Comparison of ENCODE assay signal across 8 cellular contexts in genomic region chr11:72102631-72102945, GRCh38. TPM values are rescaled to one million over a fixed set of nuclear protein-coding genes. Genes with fewer than 3 reads are reported as not detected.
DNase-seq lines count a peak whose midpoint lies in the region; ATAC-seq and TF ChIP-seq lines count a peak whose summit lies in the region.

No MANE protein-coding gene starts in this region.

- H3K9ac ChIP-seq in BLaER1 (peak overlapping the region; percentile 95), IMR-90 (ENCODE audit: low read depth, low read length) (peak overlapping the region; percentile 89)

- no peaks in the 10 kb centered on the region for H3K9me3 ChIP-seq in BLaER1
- H3K9me3 ChIP-seq in IMR-90 (ENCODE audit: control insufficient read depth, insufficient read depth, low read length) = no peaks in the 10 kb centered on the region

- H2BK20ac ChIP-seq in IMR-90 (ENCODE audit: low read depth, low read length) = no peak overlapping the region

- POLR2A ChIA-PET in IMR-90 (lab: Charles Lee; ENCODE audit: unreplicated experiment) = interaction anchor here (1.3 kb wide), 1 partner anchor 10 kb away, joined by 4 read pairs; the partner anchor contains the start of gene ANAPC15

- H2BK5ac ChIP-seq in IMR-90 (ENCODE audit: low read depth, low read length, poor library complexity, severe bottlenecking) = peak overlapping the region; percentile 90

- peaks cover 28% of the 10 kb centered on the region for H4K20me1 ChIP-seq in BLaER1
- no peaks in the 10 kb centered on the region; the same call in 1 of the 2 replicates for H4K20me1 ChIP-seq in IMR-90 (ENCODE audit: insufficient read depth, low read length)

- H3K36me3 Mint-ChIP-seq in naive B cell = peaks cover 5 to 7% of the 10 kb centered on the region in 2 donors

- whole genome bisulfite sequencing in IMR-90 (ENCODE audit: extremely low coverage in 2 of 2, insufficient read length in 1 of 2), 2 experiments = no CpG with 5 or more reads among the region's 9 CpGs

- H3K4me3 ChIP-seq in BLaER1 (peak overlapping the region; percentile 80), IMR-90 (ENCODE audit: insufficient read depth, low read depth, low read length) (peak overlapping the region; percentile 75), choroid plexus epithelial cell (ENCODE audit: low read depth, low read length) (peak overlapping the region; percentile 94)

- no peaks in the 10 kb centered on the region for H3K27me3 Mint-ChIP-seq in naive B cell

- peak overlapping the region; percentile 78 to 97 (median 94) for H3K4me3 Mint-ChIP-seq in naive B cell

- H2BK120ac ChIP-seq in IMR-90 (ENCODE audit: low read depth, low read length) = peak overlapping the region; percentile 56

- H3K27ac ChIP-seq in BLaER1 (peak overlapping the region; percentile 97), IMR-90 (ENCODE audit: insufficient read depth, low read length) (peak overlapping the region; percentile 94)

- peaks cover 34 to 58% of the 10 kb centered on the region in 2 experiments for H3K79me1 ChIP-seq in IMR-90 (ENCODE audit: low read depth in 1 of 2, low read length in 2 of 2)

- H4K8ac ChIP-seq in IMR-90 (ENCODE audit: low read depth in 2 of 2, low read length in 2 of 2) = peak overlapping the region; percentile 86 to 89

- DNase-seq in IMR-90 (no peak), choroid plexus epithelial cell (ENCODE audit: low read depth) (no peak), naive B cell (no peak), ureter (ENCODE audit: low spot score) (no peak), SKM-1 (lab: John Stamatoyannopoulos, UW; ENCODE audit: unreplicated experiment) (no peak)

- H3K27me3 ChIP-seq in BLaER1 (no peaks in the 10 kb centered on the region), IMR-90 (ENCODE audit: control insufficient read depth, insufficient read depth, low read length) (no peaks in the 10 kb centered on the region)

- H2BK15ac ChIP-seq in IMR-90 (ENCODE audit: low read depth, low read length) = peak overlapping the region; percentile 16; the same call in 2 of the 3 replicates

- peaks cover 0 to 3% (median 0%) of the 10 kb centered on the region in 7 donors for H3K9me3 Mint-ChIP-seq in naive B cell

- H3K14ac ChIP-seq in IMR-90 (replicated peaks; ENCODE audit: low read depth, low read length) = peak overlapping the region; percentile 81

- H3K4ac ChIP-seq in IMR-90 (ENCODE audit: low read depth, low read length) = peak overlapping the region; percentile 97

- peak overlapping the region; percentile 91 to 98 (median 96) for H3K27ac Mint-ChIP-seq in naive B cell

- H3K18ac ChIP-seq in IMR-90 (ENCODE audit: low read depth, low read length) = peak overlapping the region; percentile 53

- in situ Hi-C loops in IMR-90 (cut with MboI; ENCODE audit: low sequenced_read_pairs) = no loop called here

- TF ChIP-seq POLR2A in IMR-90 (IDR thresholded peaks at IDR 0.05; ENCODE audit: low read depth, low read length) = no peak

- no peak for TF ChIP-seq RAD21 in IMR-90 (IDR thresholded peaks at IDR 0.05; ENCODE audit: low read length)

- CTCF ChIA-PET in IMR-90 (lab: Yijun Ruan, JAX) = interaction anchor here (2.3 kb wide), 1 partner anchor 12 kb away, joined by 10 read pairs; no protein-coding TSS in a partner anchor

- peak overlapping the region; percentile 68 for H2AK5ac ChIP-seq in IMR-90 (ENCODE audit: low read depth, low read length)

- H3K4me1 Mint-ChIP-seq in naive B cell = peaks cover 43 to 55% (median 48%) of the 10 kb centered on the region in 3 donors

- ATAC-seq in IMR-90 (ENCODE audit: low read depth) (no peak), naive B cell (ENCODE audit: low read depth in 2 of 2) (peak in 1 of 2 donors; percentile 1), HG02623 (IDR thresholded peaks at IDR 0.05; ENCODE audit: unreplicated experiment) (no peak), HG02798 (IDR thresholded peaks at IDR 0.05; ENCODE audit: poor library complexity, unreplicated experiment) (no peak)

- peak overlapping the region; percentile 88 for H2AK9ac ChIP-seq in IMR-90 (replicated peaks; ENCODE audit: low read depth, low read length, poor library complexity)

- no TSS peak for BruUV-seq in IMR-90 (replicated peaks; lab: Mats Ljungman, UMichigan)

- H4K91ac ChIP-seq in IMR-90 (ENCODE audit: insufficient read depth, low read depth, low read length) = peak overlapping the region; percentile 91

- H3K4me2 ChIP-seq in BLaER1 = peak overlapping the region; percentile 92
- H3K4me2 ChIP-seq in IMR-90 (ENCODE audit: low read depth, low read length) = peak overlapping the region; percentile 98

- peak overlapping the region; percentile 76 for H4K5ac ChIP-seq in IMR-90 (ENCODE audit: low read depth, low read length)

- H3K36me3 ChIP-seq in BLaER1 = peaks cover 50% of the 10 kb centered on the region
- peaks cover 26% of the 10 kb centered on the region for H3K36me3 ChIP-seq in IMR-90 (ENCODE audit: control insufficient read depth, insufficient read depth, low read length)

- peak overlapping the region; percentile 97 for H3K23ac ChIP-seq in IMR-90 (ENCODE audit: low read depth, low read length)

- dilution Hi-C loops in IMR-90 (cut with HindIII; ENCODE audit: low sequenced_read_pairs, unreplicated experiment) = no loop called here

- H2AFZ ChIP-seq in IMR-90 (replicated peaks; ENCODE audit: low read length, poor library complexity) = peak overlapping the region; percentile 92

- H3K4me1 ChIP-seq in BLaER1 (peaks cover 35% of the 10 kb centered on the region), IMR-90 (ENCODE audit: control insufficient read depth, insufficient read depth, low read length) (peaks cover 10% of the 10 kb centered on the region)

- no peak for TF ChIP-seq CTCF in IMR-90 (conservative IDR thresholded peaks at IDR 0.05; ENCODE audit: low read depth, low read length)
- TF ChIP-seq CTCF in choroid plexus epithelial cell (conservative IDR thresholded peaks at IDR 0.05; ENCODE audit: low read depth, low read length) = no peak

- intact Hi-C loops in IMR-90 (cut with micrococcal nuclease) = loop anchor here (1.0 to 5.0 kb wide), 3 partner anchors 77 to 120 kb away; no protein-coding TSS in a partner anchor

- H3K9me1 ChIP-seq in IMR-90 (ENCODE audit: insufficient read depth, low read length) = peaks cover 39% of the 10 kb centered on the region

- peak overlapping the region; percentile 90 for H3K56ac ChIP-seq in IMR-90 (ENCODE audit: extremely low read depth, insufficient read depth, low read length)

TF ChIP-seq in IMR-90, 13 proteins besides CTCF, POLR2A, EP300 and RAD21:
- no peak for TF ChIP-seq CEBPB (IDR thresholded peaks at IDR 0.05; ENCODE audit: low read depth, low read length)
- TF ChIP-seq BHLHE40 (IDR thresholded peaks at IDR 0.05; ENCODE audit: low read depth, low read length) = no peak
- no peak for TF ChIP-seq MAFK (IDR thresholded peaks at IDR 0.05; ENCODE audit: low read depth, low read length)
- TF ChIP-seq ELK1 (IDR thresholded peaks at IDR 0.05; ENCODE audit: borderline replicate concordance, low read depth, low read length) = no peak

RNA-seq across cellular contexts. Expression of gene LAMTOR1, which starts 0.5 kb away (rescaled TPM):
- total RNA-seq in IMR-90 (2012; rRNA removed) (118 and 137 TPM in 2 replicates), ureter (92.2 TPM)
- polyA plus RNA-seq in IMR-90 (2012; rRNA removed) (126 and 131 TPM in 2 replicates), naive B cell (ENCODE audit: low read depth in 6 of 6) (100 to 1,000 TPM; 108 to 191 (median 132) TPM)
- 138 and 178 TPM in 2 replicates for polyA plus RNA-seq in IMR-90 (2012; cell fraction: cytosol; rRNA removed)
- polyA plus RNA-seq in IMR-90 (2012; cell fraction: nucleus; rRNA removed; ENCODE audit: low replicate concordance) = 55.2 and 81.9 TPM in 2 replicates

RNA-seq across cellular contexts. Expression of gene TOMT, which starts 3.1 kb away (rescaled TPM):
- total RNA-seq in IMR-90 (2012; rRNA removed) = not detected in 2 replicates
- not detected in 2 replicates for polyA plus RNA-seq in IMR-90 (2012; rRNA removed)
- polyA plus RNA-seq in IMR-90 (2012; cell fraction: cytosol; rRNA removed) = 0.05 TPM in 1 of 2 replicates, not detected in the other
- 0.39 and 0.64 TPM in 2 replicates for polyA plus RNA-seq in IMR-90 (2012; cell fraction: nucleus; rRNA removed; ENCODE audit: low replicate concordance)
- not detected for polyA plus RNA-seq in naive B cell (ENCODE audit: low read depth in 6 of 6)
- total RNA-seq in ureter = not detected

RNA-seq across cellular contexts. Expression of gene ANAPC15, which starts 9.9 kb away (rescaled TPM):
- total RNA-seq in IMR-90 (2012; rRNA removed) (66.3 and 108 TPM in 2 replicates), ureter (43.6 TPM)
- polyA plus RNA-seq in IMR-90 (2012; rRNA removed) (78.7 and 84.2 TPM in 2 replicates), naive B cell (ENCODE audit: low read depth in 6 of 6) (10 to 100 TPM; 44.4 to 70.7 (median 54.3) TPM)
- polyA plus RNA-seq in IMR-90 (2012; cell fraction: cytosol; rRNA removed) = 46.5 and 88.3 TPM in 2 replicates
- 15.0 and 38.6 TPM in 2 replicates for polyA plus RNA-seq in IMR-90 (2012; cell fraction: nucleus; rRNA removed; ENCODE audit: low replicate concordance)

RNA-seq across cellular contexts. Expression of gene LRRC51, which starts 21.9 kb away (rescaled TPM):
- total RNA-seq in IMR-90 (2012; rRNA removed) (4.4 and 5.6 TPM in 2 replicates), ureter (22.4 TPM)
- polyA plus RNA-seq in IMR-90 (2012; rRNA removed) (5.3 and 6.3 TPM in 2 replicates), naive B cell (ENCODE audit: low read depth in 6 of 6) (1 to 10 TPM; 1.6 to 6.2 (median 3.2) TPM)
- polyA plus RNA-seq in IMR-90 (2012; cell fraction: cytosol; rRNA removed) = 3.2 and 6.6 TPM in 2 replicates
- 2.7 and 4.4 TPM in 2 replicates for polyA plus RNA-seq in IMR-90 (2012; cell fraction: nucleus; rRNA removed; ENCODE audit: low replicate concordance)

RNA-seq across cellular contexts. Expression of gene NUMA1, which starts 22.2 kb away (rescaled TPM):
- 56.7 and 61.7 TPM in 2 replicates for total RNA-seq in IMR-90 (2012; rRNA removed)
- polyA plus RNA-seq in IMR-90 (2012; rRNA removed) = 97.0 and 107 TPM in 2 replicates
- polyA plus RNA-seq in IMR-90 (2012; cell fraction: cytosol; rRNA removed) = 29.3 and 55.3 TPM in 2 replicates
- 250 and 340 TPM in 2 replicates for polyA plus RNA-seq in IMR-90 (2012; cell fraction: nucleus; rRNA removed; ENCODE audit: low replicate concordance)
- 100 to 1,000 TPM in 1 of 6 donors, 10 to 100 TPM in 4, 1 to 10 TPM in 1; 5.4 to 102 (median 20.4) TPM for polyA plus RNA-seq in naive B cell (ENCODE audit: low read depth in 6 of 6)
- total RNA-seq in ureter = 264 TPM
